1 cellular context compared by ENCODE assay signal in the genomic region with DNA sequence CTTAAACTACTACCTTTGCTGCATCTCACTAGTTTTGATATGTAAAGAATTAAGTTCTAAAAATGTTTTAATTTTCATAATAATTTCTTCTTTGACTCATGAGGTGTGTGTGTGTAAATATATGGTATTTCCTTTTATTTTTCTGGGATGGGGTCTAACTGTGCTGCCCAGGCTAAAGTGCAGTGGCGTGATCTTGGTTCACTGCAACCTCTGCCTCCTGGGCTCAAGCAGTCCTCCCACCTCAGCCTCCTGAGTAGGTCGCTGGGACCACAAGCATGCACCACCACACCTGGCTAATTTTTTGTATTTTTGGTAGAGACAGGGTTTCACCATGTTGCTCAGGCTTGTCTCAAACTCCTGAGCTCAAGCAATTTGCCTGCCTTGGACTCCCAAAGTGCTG. TPM values are rescaled to one million over a fixed set of nuclear protein-coding genes. Genes with fewer than 3 reads are reported as not detected.
"Had no signal": no experiment of that assay in that cellular context is flagged by ENCODE, and none has a peak within 500 bp of the region (broad histone marks: within the 10 kb centered on the region; RNA-seq: fewer than 3 reads in every experiment).

No MANE protein-coding gene starts in this region.

RNA-seq across cellular contexts. Expression of a gene that starts 15.4 kb away (rescaled TPM):
- total RNA-seq: naive thymus-derived CD8-positive, alpha-beta T cell had no signal
